8 cellular contexts compared by ENCODE assay signal in the genomic region with DNA sequence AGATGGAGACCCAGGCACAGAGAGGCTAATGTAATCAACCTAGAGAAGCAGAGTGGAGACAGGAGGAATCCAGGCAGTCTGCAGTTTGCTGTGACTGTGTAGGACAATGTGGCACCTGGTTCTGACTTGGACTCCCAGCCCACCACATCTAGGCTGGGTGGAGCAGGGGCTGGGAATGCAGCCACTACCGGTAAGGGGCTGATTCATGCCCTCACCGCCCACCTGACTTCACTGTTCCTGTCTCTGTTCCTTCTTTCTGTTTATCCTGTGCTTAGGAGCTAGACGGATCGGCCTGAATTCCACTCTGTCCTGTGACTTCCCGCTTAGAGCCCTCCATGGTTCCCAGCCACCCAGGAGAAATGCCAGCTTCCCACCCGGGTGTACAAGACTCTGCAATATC.
DNase-seq lines count a peak whose midpoint lies in the region; ATAC-seq and TF ChIP-seq lines count a peak whose summit lies in the region.

No MANE protein-coding gene starts in this region.

- DNase-seq in CD1c-positive myeloid dendritic cell (ENCODE audit: extremely low spot score) (peak; percentile 64), epithelial cell of prostate (ENCODE audit: low read depth, low spot score) (no peak), posterior cingulate gyrus (peak in 6 of 10 donors; percentile 14 to 89 (median 72)), NOMO-1 (lab: John Stamatoyannopoulos, UW; ENCODE audit: unreplicated experiment in 2 of 2) (no peak), NCI-H2196 treated with DMSO at 0.1 percent for 48 hours (lab: John Stamatoyannopoulos, UW; ENCODE audit: unreplicated experiment) (no peak), NCI-H2081 (lab: John Stamatoyannopoulos, UW) (no peak)

- peak overlapping the region; percentile 88 for H3K27ac ChIP-seq in epithelial cell of prostate

- intact Hi-C loops in posterior cingulate gyrus (cut with DNase I): no loop called here

- ATAC-seq in SK-N-SH treated with all-trans-retinoic acid at 6 μM for 48 hours (peak; percentile 4; the same call in 2 of the 3 replicates), GM21447 (IDR thresholded peaks at IDR 0.05; ENCODE audit: unreplicated experiment) (no peak)

TF ChIP-seq in SK-N-SH treated with all-trans-retinoic acid at 6 μM for 48 hours, 23 proteins besides CTCF, POLR2A, EP300 and RAD21:
- TF ChIP-seq, protein P1, sequence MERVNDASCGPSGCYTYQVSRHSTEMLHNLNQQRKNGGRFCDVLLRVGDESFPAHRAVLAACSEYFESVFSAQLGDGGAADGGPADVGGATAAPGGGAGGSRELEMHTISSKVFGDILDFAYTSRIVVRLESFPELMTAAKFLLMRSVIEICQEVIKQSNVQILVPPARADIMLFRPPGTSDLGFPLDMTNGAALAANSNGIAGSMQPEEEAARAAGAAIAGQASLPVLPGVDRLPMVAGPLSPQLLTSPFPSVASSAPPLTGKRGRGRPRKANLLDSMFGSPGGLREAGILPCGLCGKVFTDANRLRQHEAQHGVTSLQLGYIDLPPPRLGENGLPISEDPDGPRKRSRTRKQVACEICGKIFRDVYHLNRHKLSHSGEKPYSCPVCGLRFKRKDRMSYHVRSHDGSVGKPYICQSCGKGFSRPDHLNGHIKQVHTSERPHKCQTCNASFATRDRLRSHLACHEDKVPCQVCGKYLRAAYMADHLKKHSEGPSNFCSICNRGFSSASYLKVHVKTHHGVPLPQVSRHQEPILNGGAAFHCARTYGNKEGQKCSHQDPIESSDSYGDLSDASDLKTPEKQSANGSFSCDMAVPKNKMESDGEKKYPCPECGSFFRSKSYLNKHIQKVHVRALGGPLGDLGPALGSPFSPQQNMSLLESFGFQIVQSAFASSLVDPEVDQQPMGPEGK (CRISPR knock-in tag; IDR thresholded peaks at IDR 0.05; ENCODE audit: borderline replicate concordance): no peak
- TF ChIP-seq ARNTL (CRISPR knock-in tag; IDR thresholded peaks at IDR 0.05; ENCODE audit: borderline replicate concordance, low read depth) (no peak), ZC3H10 (CRISPR knock-in tag; IDR thresholded peaks at IDR 0.05) (no peak), TOX (CRISPR knock-in tag; IDR thresholded peaks at IDR 0.05; ENCODE audit: borderline replicate concordance) (no peak), ZNF8 (CRISPR knock-in tag; IDR thresholded peaks at IDR 0.05) (no peak), GLIS3 (CRISPR knock-in tag; IDR thresholded peaks at IDR 0.05) (no peak), ESRRG (CRISPR knock-in tag; IDR thresholded peaks at IDR 0.05) (no peak), TCF4 (CRISPR knock-in tag; IDR thresholded peaks at IDR 0.05; ENCODE audit: borderline replicate concordance) (no peak), ZNF565 (CRISPR knock-in tag; conservative IDR thresholded peaks at IDR 0.05; ENCODE audit: low read depth) (no peak), ISL1 (CRISPR knock-in tag; IDR thresholded peaks at IDR 0.05) (no peak)
- TF ChIP-seq, protein P2, sequence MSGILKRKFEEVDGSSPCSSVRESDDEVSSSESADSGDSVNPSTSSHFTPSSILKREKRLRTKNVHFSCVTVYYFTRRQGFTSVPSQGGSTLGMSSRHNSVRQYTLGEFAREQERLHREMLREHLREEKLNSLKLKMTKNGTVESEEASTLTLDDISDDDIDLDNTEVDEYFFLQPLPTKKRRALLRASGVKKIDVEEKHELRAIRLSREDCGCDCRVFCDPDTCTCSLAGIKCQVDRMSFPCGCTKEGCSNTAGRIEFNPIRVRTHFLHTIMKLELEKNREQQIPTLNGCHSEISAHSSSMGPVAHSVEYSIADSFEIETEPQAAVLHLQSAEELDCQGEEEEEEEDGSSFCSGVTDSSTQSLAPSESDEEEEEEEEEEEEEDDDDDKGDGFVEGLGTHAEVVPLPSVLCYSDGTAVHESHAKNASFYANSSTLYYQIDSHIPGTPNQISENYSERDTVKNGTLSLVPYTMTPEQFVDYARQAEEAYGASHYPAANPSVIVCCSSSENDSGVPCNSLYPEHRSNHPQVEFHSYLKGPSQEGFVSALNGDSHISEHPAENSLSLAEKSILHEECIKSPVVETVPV (CRISPR knock-in tag; IDR thresholded peaks at IDR 0.05): no peak
- TF ChIP-seq, protein P3, sequence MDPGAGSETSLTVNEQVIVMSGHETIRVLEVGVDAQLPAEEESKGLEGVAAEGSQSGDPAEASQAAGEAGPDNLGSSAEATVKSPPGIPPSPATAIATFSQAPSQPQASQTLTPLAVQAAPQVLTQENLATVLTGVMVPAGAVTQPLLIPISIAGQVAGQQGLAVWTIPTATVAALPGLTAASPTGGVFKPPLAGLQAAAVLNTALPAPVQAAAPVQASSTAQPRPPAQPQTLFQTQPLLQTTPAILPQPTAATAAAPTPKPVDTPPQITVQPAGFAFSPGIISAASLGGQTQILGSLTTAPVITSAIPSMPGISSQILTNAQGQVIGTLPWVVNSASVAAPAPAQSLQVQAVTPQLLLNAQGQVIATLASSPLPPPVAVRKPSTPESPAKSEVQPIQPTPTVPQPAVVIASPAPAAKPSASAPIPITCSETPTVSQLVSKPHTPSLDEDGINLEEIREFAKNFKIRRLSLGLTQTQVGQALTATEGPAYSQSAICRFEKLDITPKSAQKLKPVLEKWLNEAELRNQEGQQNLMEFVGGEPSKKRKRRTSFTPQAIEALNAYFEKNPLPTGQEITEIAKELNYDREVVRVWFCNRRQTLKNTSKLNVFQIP (CRISPR knock-in tag; IDR thresholded peaks at IDR 0.05; ENCODE audit: borderline replicate concordance, low read depth): no peak
- TF ChIP-seq, protein P4, sequence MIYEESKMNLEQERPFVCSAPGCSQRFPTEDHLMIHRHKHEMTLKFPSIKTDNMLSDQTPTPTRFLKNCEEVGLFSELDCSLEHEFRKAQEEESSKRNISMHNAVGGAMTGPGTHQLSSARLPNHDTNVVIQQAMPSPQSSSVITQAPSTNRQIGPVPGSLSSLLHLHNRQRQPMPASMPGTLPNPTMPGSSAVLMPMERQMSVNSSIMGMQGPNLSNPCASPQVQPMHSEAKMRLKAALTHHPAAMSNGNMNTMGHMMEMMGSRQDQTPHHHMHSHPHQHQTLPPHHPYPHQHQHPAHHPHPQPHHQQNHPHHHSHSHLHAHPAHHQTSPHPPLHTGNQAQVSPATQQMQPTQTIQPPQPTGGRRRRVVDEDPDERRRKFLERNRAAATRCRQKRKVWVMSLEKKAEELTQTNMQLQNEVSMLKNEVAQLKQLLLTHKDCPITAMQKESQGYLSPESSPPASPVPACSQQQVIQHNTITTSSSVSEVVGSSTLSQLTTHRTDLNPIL (CRISPR knock-in tag; IDR thresholded peaks at IDR 0.05; ENCODE audit: low read depth): no peak

Comparison
In these comparisons a context has a peak if more than half of its experiments do, and no peak if none do; other contexts are left out.
1. DNase-seq: peak in CD1c-positive myeloid dendritic cell (single experiment) and posterior cingulate gyrus (6 of 10); none in epithelial cell of prostate (single experiment), NOMO-1 (0 of 2), NCI-H2196 treated with DMSO at 0.1 percent for 48 hours (single experiment) and NCI-H2081 (0 of 2).